8 cellular contexts compared by ENCODE assay signal in genomic region chrX:153460826-153461225, GRCh38. TPM values are rescaled to one million over a fixed set of nuclear protein-coding genes. Genes with fewer than 3 reads are reported as not detected.
DNase-seq lines count a peak whose midpoint lies in the region; ATAC-seq and TF ChIP-seq lines count a peak whose summit lies in the region.

No MANE protein-coding gene starts in this region.

- H3K4me2 ChIP-seq in H9 (ENCODE audit: insufficient read depth, insufficient read length, low read length): no peak overlapping the region

- peak; percentile 64 for ATAC-seq in left colon
- ATAC-seq in GM19455 (IDR thresholded peaks at IDR 0.05; ENCODE audit: unreplicated experiment): no peak

- no peak overlapping the region for H2BK12ac ChIP-seq in H9 (ENCODE audit: insufficient read length, low read depth, low read length)

- no peak overlapping the region; a peak in 1 of 7 replicates for H3K27ac Mint-ChIP-seq in H9

- intact Hi-C loops in left colon (cut with DNase I, micrococcal nuclease): no loop called here

- no peaks in the 10 kb centered on the region for H4K20me1 ChIP-seq in H9 (ENCODE audit: control insufficient read depth, insufficient read depth, insufficient read length)

- H3K79me1 ChIP-seq in H9 (ENCODE audit: insufficient read depth, low read depth, low read length, poor library complexity, severe bottlenecking): no peaks in the 10 kb centered on the region

- peak; percentile 75 for TF ChIP-seq CTCF in H9 (conservative IDR thresholded peaks at IDR 0.05)
- TF ChIP-seq CTCF in astrocyte of the spinal cord (IDR thresholded peaks at IDR 0.05; ENCODE audit: low read depth, low read length): peak; percentile 74

- H3K27me3 ChIP-seq in H9 (ENCODE audit: insufficient read depth, low read length): no peaks in the 10 kb centered on the region

- WGBS in H9 (ENCODE audit: extremely low coverage, insufficient read length, low lambda C conversion rate): no CpG with 5 or more reads among the region's 7 CpGs

- H3K4me1 ChIP-seq in H9 (ENCODE audit: insufficient read depth, low read length): no peaks in the 10 kb centered on the region

- no peak overlapping the region for H4K8ac ChIP-seq in H9 (replicated peaks; ENCODE audit: insufficient read length, low read depth, low read length)

- H3K9me3 ChIP-seq in H9 (ENCODE audit: control insufficient read depth, low read depth, low read length): peaks cover 50% of the 10 kb centered on the region

- no peak overlapping the region for H3K4ac ChIP-seq in H9 (ENCODE audit: low read depth, low read length)

- H2BK15ac ChIP-seq in H9 (ENCODE audit: low read depth, low read length): no peak overlapping the region

- H3K4me1 Mint-ChIP-seq in H9: no peaks in the 10 kb centered on the region

- H3K18ac ChIP-seq in H9 (ENCODE audit: insufficient read length, low read depth, low read length): no peak overlapping the region

- no peak overlapping the region for H2AK5ac ChIP-seq in H9 (ENCODE audit: insufficient read length, low read length)

- H3K14ac ChIP-seq in H9 (ENCODE audit: insufficient read depth, low read length): no peak overlapping the region

- no peaks in the 10 kb centered on the region for H3K23me2 ChIP-seq in H9 (ENCODE audit: insufficient read length, low read depth, low read length, poor library complexity, severe bottlenecking)

- no peak overlapping the region for H3K27ac ChIP-seq in H9 (ENCODE audit: insufficient read length, low read depth, low read length)

- in situ Hi-C loops in astrocyte of the spinal cord (cut with HindIII; ENCODE audit: low sequenced_read_pairs): no loop called here

- no peak overlapping the region for H3K4me3 ChIP-seq in astrocyte of the spinal cord (ENCODE audit: low read depth, low read length)

- peaks cover 76 to 86% of the 10 kb centered on the region in 2 experiments for H3K9me3 Mint-ChIP-seq in H9

- H3K79me2 ChIP-seq in H9 (ENCODE audit: insufficient read depth, low read length): no peaks in the 10 kb centered on the region

- H4K5ac ChIP-seq in H9 (ENCODE audit: insufficient read length, low read depth, low read length): no peak overlapping the region

- H4K91ac ChIP-seq in H9 (ENCODE audit: insufficient read length, low read depth, low read length): no peak overlapping the region

- no peak overlapping the region for H2BK20ac ChIP-seq in H9 (ENCODE audit: low read depth, low read length, poor library complexity, severe bottlenecking)

- no peak overlapping the region for H3K23ac ChIP-seq in H9 (ENCODE audit: insufficient read length, low read depth, low read length)

- H2BK5ac ChIP-seq in H9 (ENCODE audit: insufficient read length, low read length): no peak overlapping the region

- H3K4me3 Mint-ChIP-seq in H9: no peak overlapping the region

- H3K56ac ChIP-seq in H9 (ENCODE audit: insufficient read length, low read depth, low read length): no peak overlapping the region

- H2BK120ac ChIP-seq in H9 (ENCODE audit: low read depth, low read length, poor library complexity, severe bottlenecking): no peak overlapping the region

- DNase-seq in COLO668 (lab: John Stamatoyannopoulos, UW; ENCODE audit: unreplicated experiment) (peak; percentile 51), H9 (peak; percentile 72), SK-N-DZ (ENCODE audit: low spot score) (peak; percentile 48), astrocyte of the spinal cord (ENCODE audit: low read depth, low spot score) (peak; percentile 45), left colon (peak in 1 of 2 donors; percentile 59), OCI-M2 (lab: John Stamatoyannopoulos, UW; ENCODE audit: unreplicated experiment) (no peak)
- peak; percentile 27 for DNase-seq in stimulated activated CD8-positive, alpha-beta memory T cell treated with anti-CD3 and anti-CD28 coated beads, Interleukin-15, amount 100 ng/mL, for 1 hour (ENCODE audit: low read depth)

- H3T11ph ChIP-seq in H9 (ENCODE audit: low read length): no peak overlapping the region

- H3K36me3 Mint-ChIP-seq in H9 (ENCODE audit: insufficient read depth in 1 of 3, low read depth in 3 of 3): peaks cover 35 to 62% (median 47%) of the 10 kb centered on the region in 3 experiments

- no peaks in the 10 kb centered on the region for H3K27me3 Mint-ChIP-seq in H9 (ENCODE audit: low read depth)

- H3K9ac ChIP-seq in H9 (ENCODE audit: extremely low read depth, insufficient read length, low read length): no peak overlapping the region

- H2AFZ ChIP-seq in H9 (ENCODE audit: low read length): no peak overlapping the region

RNA-seq across cellular contexts. Expression of gene HAUS7, which starts 9.6 kb away (rescaled TPM):
- total RNA-seq in H9 (2021) (43.1 and 45.3 TPM in 2 replicates), left colon (10 to 100 TPM; 13.0 to 19.0 TPM)
- polyA plus RNA-seq in SK-N-DZ (2014; cell fraction: cytosol; rRNA removed): 59.1 and 84.3 TPM in 2 replicates
- polyA plus RNA-seq in SK-N-DZ (2014; cell fraction: nucleus; rRNA removed): 76.1 and 108 TPM in 2 replicates

RNA-seq across cellular contexts. Expression of gene TREX2, which starts 15.0 kb away (rescaled TPM):
- total RNA-seq in H9 (2021) (1.1 and 1.3 TPM in 2 replicates), left colon (under 1 TPM; 0.42 to 0.73 TPM)
- not detected in 2 replicates for polyA plus RNA-seq in SK-N-DZ (2014; cell fraction: cytosol; rRNA removed)
- polyA plus RNA-seq in SK-N-DZ (2014; cell fraction: nucleus; rRNA removed): 1.7 and 5.4 TPM in 2 replicates

RNA-seq across cellular contexts. Expression of gene BGN, which starts 34.0 kb away (rescaled TPM):
- total RNA-seq in H9 (2021): 1.2 and 1.5 TPM in 2 replicates
- 0.13 TPM in 2 replicates for polyA plus RNA-seq in SK-N-DZ (2014; cell fraction: cytosol; rRNA removed)
- polyA plus RNA-seq in SK-N-DZ (2014; cell fraction: nucleus; rRNA removed): 0.72 TPM in 1 of 2 replicates, not detected in the other
- 1 to 10 TPM; 7.8 to 9.9 TPM for total RNA-seq in left colon

RNA-seq across cellular contexts. Expression of gene ZFP92, which starts 49.6 kb away (rescaled TPM):
- total RNA-seq in H9 (2021) (0.66 and 0.68 TPM in 2 replicates), left colon (under 1 TPM; 0.18 to 0.50 TPM)
- 0.03 TPM in 1 of 2 replicates, not detected in the other for polyA plus RNA-seq in SK-N-DZ (2014; cell fraction: cytosol; rRNA removed)
- polyA plus RNA-seq in SK-N-DZ (2014; cell fraction: nucleus; rRNA removed): 0.17 TPM in 1 of 2 replicates, not detected in the other

RNA-seq across cellular contexts. Expression of gene ATP2B3, which starts 56.6 kb away (rescaled TPM):
- total RNA-seq in H9 (2021) (0.35 TPM in 2 replicates), left colon (under 1 TPM; 0.08 to 0.21 TPM)
- 0.95 and 1.1 TPM in 2 replicates for polyA plus RNA-seq in SK-N-DZ (2014; cell fraction: cytosol; rRNA removed)
- 1.5 and 6.9 TPM in 2 replicates for polyA plus RNA-seq in SK-N-DZ (2014; cell fraction: nucleus; rRNA removed)
